ENCODE assay signal across 1 cellular context in the genomic region with DNA sequence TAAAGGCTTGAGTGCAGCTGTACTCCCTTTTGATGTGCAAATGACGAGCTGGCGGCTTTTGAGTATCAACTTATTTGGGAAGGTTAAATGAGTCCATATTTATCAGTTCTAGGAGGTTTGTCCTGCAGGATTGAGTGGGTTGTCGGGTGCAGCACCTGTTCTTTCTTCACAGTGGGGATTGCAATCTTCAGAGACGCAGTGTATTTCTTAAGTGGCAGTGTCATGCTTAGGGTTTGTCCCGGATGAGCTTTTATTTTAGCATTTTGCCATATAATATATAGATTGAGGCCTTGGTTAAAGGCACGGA.
TF ChIP-seq lines count a peak whose summit lies in the region.

No MANE protein-coding gene starts in this region.

TF ChIP-seq in IMR-90, 13 proteins besides CTCF, POLR2A, EP300 and RAD21 (continued from another document):
- no peak for TF ChIP-seq FOS (IDR thresholded peaks at IDR 0.05; ENCODE audit: low read depth, low read length)
